Comparison of ENCODE assay signal across 11 cellular contexts in the genomic region with DNA sequence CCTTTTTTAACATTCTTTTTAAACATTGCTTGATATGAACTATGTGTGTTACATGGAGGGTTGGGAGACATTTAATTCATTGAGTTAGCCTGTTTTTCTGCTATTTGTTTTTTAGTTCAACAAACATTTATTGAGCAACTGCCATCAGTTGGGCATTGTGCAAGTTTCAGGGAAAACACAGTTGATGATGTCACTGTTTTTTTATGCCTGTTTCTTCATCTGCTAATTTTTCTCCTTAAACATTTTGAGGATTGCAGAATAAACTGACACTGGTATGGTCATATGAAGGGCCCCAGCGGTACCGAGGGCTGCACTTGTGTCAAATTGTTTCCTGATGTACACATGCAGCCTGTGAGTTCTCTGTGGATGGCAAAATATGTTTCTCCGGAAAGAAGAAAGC.
DNase-seq lines count a peak whose midpoint lies in the region; ATAC-seq, FAIRE-seq and TF ChIP-seq lines count a peak whose summit lies in the region.
"Had no signal": no experiment of that assay in that cellular context is flagged by ENCODE, and none has a peak within 500 bp of the region (broad histone marks: within the 10 kb centered on the region; RNA-seq: fewer than 3 reads in every experiment).

No MANE protein-coding gene starts in this region.

- no peak for TF ChIP-seq EP300 in K562 (IDR thresholded peaks at IDR 0.05; ENCODE audit: low read length)

- WGBS in K562 (ENCODE audit: insufficient coverage, low coverage, missing lambda C conversion rate) = 4% methylated on average over 3 of the region's 3 CpGs

- no TSS peak for BruUV-seq in K562 (replicated peaks; lab: Mats Ljungman, UMichigan)

- no peaks in the 10 kb centered on the region for H3K79me2 ChIP-seq in K562 (ENCODE audit: control insufficient read depth, insufficient read depth, low read length)

- POLR2A ChIA-PET in K562 (lab: Yijun Ruan, JAX) = interaction anchor here (0.7 to 0.8 kb wide), 2 partner anchors 28 to 1004 kb away, joined by 3 to 5 read pairs; no protein-coding TSS in a partner anchor

- H3K36me3 ChIP-seq in K562 (ENCODE audit: control insufficient read depth, insufficient read depth, low read length) (no peaks in the 10 kb centered on the region), stomach smooth muscle (ENCODE audit: control insufficient read depth in 2 of 2, insufficient read depth in 2 of 2, low read length in 2 of 2) (no peaks in the 10 kb centered on the region)
- H3K36me3 ChIP-seq: heart left ventricle had no signal

- no peak for TF ChIP-seq RAD21 in K562 (CRISPR knock-in tag; conservative IDR thresholded peaks at IDR 0.05 in 1 of 2, IDR thresholded peaks at IDR 0.05 in 1 of 2)

- no peaks in the 10 kb centered on the region for H3K27me3 ChIP-seq in K562 (ENCODE audit: control insufficient read depth in 2 of 2, insufficient read depth in 2 of 2, low read length in 2 of 2)
- no peaks in the 10 kb centered on the region for H3K27me3 ChIP-seq in stomach smooth muscle (ENCODE audit: control insufficient read depth in 1 of 2, insufficient read depth in 2 of 2, low read length in 2 of 2)
- H3K27me3 ChIP-seq: heart left ventricle had no signal

- no peak overlapping the region for H3K4me2 ChIP-seq in K562 (ENCODE audit: insufficient read depth, low read length)

- H3K27ac ChIP-seq in K562 (ENCODE audit: extremely low read depth, low read depth, low read length) = no peak overlapping the region
- peak overlapping the region; percentile 46 for H3K27ac ChIP-seq in stomach smooth muscle (ENCODE audit: low read length)

- ATAC-seq in K562 = no peak
- peak; percentile 20 for ATAC-seq in left colon
- no peak for ATAC-seq in HG03521 (IDR thresholded peaks at IDR 0.05; ENCODE audit: unreplicated experiment)

- intact Hi-C loops in K562 (cut with micrococcal nuclease) (no loop called here), left colon (cut with DNase I, micrococcal nuclease) (no loop called here)

- in situ Hi-C loops in K562 (cut with MboI) = no loop called here

- H3K9me1 ChIP-seq in K562 (ENCODE audit: control insufficient read depth, insufficient read depth, low read length) = no peaks in the 10 kb centered on the region

- DNase-seq in HCEC 1CT (peak; percentile 43), K562 (ENCODE audit: extremely low read depth in 1 of 4, low spot score in 3 of 4) (no peak), left colon (no peak), activated gamma-delta T cell treated with Interleukin-2 at 50 U/mL for 16 hours (no peak), ureter (ENCODE audit: low spot score) (no peak), GF-D8 (lab: John Stamatoyannopoulos, UW) (no peak)
- DNase-seq: midbrain, NCI-H1930 had no signal

- H3K4me1 ChIP-seq in K562 (replicated peaks in 1 of 2; ENCODE audit: control insufficient read depth in 2 of 2, insufficient read depth in 2 of 2, low read length in 2 of 2) (no peaks in the 10 kb centered on the region), stomach smooth muscle (ENCODE audit: control insufficient read depth, insufficient read depth, low read length) (peaks cover 28% of the 10 kb centered on the region)

- no peak overlapping the region for H2AFZ ChIP-seq in K562 (ENCODE audit: low read depth, low read length)

- no peak for TF ChIP-seq POLR2A in K562 (conservative IDR thresholded peaks at IDR 0.05)

- H3K9me3 ChIP-seq in K562 (replicated peaks; ENCODE audit: control insufficient read depth, insufficient read depth, low read depth, low read length) (no peaks in the 10 kb centered on the region), stomach smooth muscle (ENCODE audit: control insufficient read depth in 2 of 2, low read length in 2 of 2) (no peaks in the 10 kb centered on the region)
- H3K9me3 ChIP-seq: heart left ventricle had no signal

- CTCF ChIA-PET in K562 (lab: Yijun Ruan, JAX; ENCODE audit: low intra/inter-chr PET ratio) = interaction anchor here (0.6 kb wide), 1 partner anchor 350 kb away, joined by 3 read pairs; no protein-coding TSS in a partner anchor

- no peaks in the 10 kb centered on the region for H4K20me1 ChIP-seq in K562 (replicated peaks; ENCODE audit: control insufficient read depth, insufficient read depth, low read length)

- no peak overlapping the region for H3K4me3 ChIP-seq in K562
- H3K4me3 ChIP-seq in stomach smooth muscle (ENCODE audit: low read length in 2 of 2) = no peak overlapping the region
- H3K4me3 ChIP-seq: heart left ventricle had no signal

- TF ChIP-seq CTCF in K562 (IDR thresholded peaks at IDR 0.05 in 2 of 3, conservative IDR thresholded peaks at IDR 0.05 in 1 of 3; ENCODE audit: insufficient read depth in 2 of 3, low read depth in 1 of 3, low read length in 3 of 3) = no peak

- FAIRE-seq in K562 (lab: Jason Lieb, UNC) = no peak

- H3K9ac ChIP-seq in K562 (ENCODE audit: insufficient read depth in 1 of 2, low read depth in 2 of 2, low read length in 2 of 2) = no peak overlapping the region
- H3K9ac ChIP-seq in stomach smooth muscle (ENCODE audit: low read length in 2 of 2) = no peak overlapping the region

TF ChIP-seq in K562, 482 proteins besides CTCF, POLR2A, EP300 and RAD21:
- no peak for TF ChIP-seq ATF1 (CRISPR knock-in tag; IDR thresholded peaks at IDR 0.05)
- TF ChIP-seq ATF1 (tag; IDR thresholded peaks at IDR 0.05) = 0 out of 2 replicates have a peak, but pooled peaks have one; percentile 12
- TF ChIP-seq, protein P1, sequence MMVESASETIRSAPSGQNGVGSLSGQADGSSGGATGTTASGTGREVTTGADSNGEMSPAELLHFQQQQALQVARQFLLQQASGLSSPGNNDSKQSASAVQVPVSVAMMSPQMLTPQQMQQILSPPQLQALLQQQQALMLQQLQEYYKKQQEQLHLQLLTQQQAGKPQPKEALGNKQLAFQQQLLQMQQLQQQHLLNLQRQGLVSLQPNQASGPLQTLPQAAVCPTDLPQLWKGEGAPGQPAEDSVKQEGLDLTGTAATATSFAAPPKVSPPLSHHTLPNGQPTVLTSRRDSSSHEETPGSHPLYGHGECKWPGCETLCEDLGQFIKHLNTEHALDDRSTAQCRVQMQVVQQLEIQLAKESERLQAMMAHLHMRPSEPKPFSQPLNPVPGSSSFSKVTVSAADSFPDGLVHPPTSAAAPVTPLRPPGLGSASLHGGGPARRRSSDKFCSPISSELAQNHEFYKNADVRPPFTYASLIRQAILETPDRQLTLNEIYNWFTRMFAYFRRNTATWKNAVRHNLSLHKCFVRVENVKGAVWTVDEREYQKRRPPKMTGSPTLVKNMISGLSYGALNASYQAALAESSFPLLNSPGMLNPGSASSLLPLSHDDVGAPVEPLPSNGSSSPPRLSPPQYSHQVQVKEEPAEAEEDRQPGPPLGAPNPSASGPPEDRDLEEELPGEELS (CRISPR knock-in tag; IDR thresholded peaks at IDR 0.05; ENCODE audit: borderline replicate concordance) = no peak
- peak; percentile 88 for TF ChIP-seq CEBPB (tag; IDR thresholded peaks at IDR 0.05)
- TF ChIP-seq CEBPG (CRISPR knock-in tag; IDR thresholded peaks at IDR 0.05) = no peak
- TF ChIP-seq CEBPG (tag; conservative IDR thresholded peaks at IDR 0.05 in 1 of 2, IDR thresholded peaks at IDR 0.05 in 1 of 2) = peak; percentile 84 to 90
- TF ChIP-seq ZBTB1 (CRISPR knock-in tag; IDR thresholded peaks at IDR 0.05; ENCODE audit: borderline replicate concordance, low read depth) = no peak
- TF ChIP-seq, protein P2, sequence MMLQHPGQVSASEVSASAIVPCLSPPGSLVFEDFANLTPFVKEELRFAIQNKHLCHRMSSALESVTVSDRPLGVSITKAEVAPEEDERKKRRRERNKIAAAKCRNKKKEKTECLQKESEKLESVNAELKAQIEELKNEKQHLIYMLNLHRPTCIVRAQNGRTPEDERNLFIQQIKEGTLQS (IDR thresholded peaks at IDR 0.05) = peak; percentile 51; the same call in 1 of the 2 replicates
- TF ChIP-seq, protein P2 (CRISPR knock-in tag; conservative IDR thresholded peaks at IDR 0.05) = no peak
